In the genomic region with DNA sequence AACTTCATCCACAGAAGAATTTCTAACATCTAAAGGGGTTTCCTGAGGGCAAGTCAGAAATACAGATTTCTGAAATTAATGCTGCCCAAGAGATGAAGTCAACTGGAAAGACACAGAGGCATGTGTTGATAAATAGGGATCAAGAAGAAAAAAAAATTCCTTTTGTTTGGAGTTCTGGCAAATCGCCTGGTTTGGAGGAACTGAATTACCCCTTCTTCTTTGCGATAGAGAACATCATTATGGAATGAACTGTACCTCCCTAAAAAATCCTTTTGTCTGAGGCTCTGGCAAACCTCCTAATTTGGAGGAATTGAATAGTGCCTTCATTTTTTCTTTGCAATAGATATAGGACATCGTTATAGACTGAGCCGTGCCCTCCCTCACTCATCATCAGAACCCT, we compare ENCODE assay signal across 18 cellular contexts.
DNase-seq lines count a peak whose midpoint lies in the region; ATAC-seq, FAIRE-seq and TF ChIP-seq lines count a peak whose summit lies in the region.
"Had no signal": no experiment of that assay in that cellular context is flagged by ENCODE, and none has a peak within 500 bp of the region (broad histone marks: within the 10 kb centered on the region; RNA-seq: fewer than 3 reads in every experiment).

No MANE protein-coding gene starts in this region.

- H3K79me2 ChIP-seq in astrocyte (ENCODE audit: insufficient read depth, low read length) = no peaks in the 10 kb centered on the region

- no peak for ATAC-seq in stimulated activated naive CD8-positive, alpha-beta T cell treated with anti-CD3 and anti-CD28 coated beads, Interleukin-15, amount 100 ng/mL, for 72 hours
- no peak for ATAC-seq in GM21390 (IDR thresholded peaks at IDR 0.05; ENCODE audit: unreplicated experiment)

- peaks cover 8% of the 10 kb centered on the region for H3K36me3 Mint-ChIP-seq in astrocyte (ENCODE audit: low read depth, unreplicated experiment)

- H3K36me3 ChIP-seq in astrocyte (ENCODE audit: insufficient read depth, low read length) = no peaks in the 10 kb centered on the region
- H3K36me3 ChIP-seq: BE2C had no signal

- H3K27me3 Mint-ChIP-seq in astrocyte (ENCODE audit: low read depth, unreplicated experiment) = no peaks in the 10 kb centered on the region
- H3K27me3 Mint-ChIP-seq in stimulated activated naive CD8-positive, alpha-beta T cell treated with anti-CD3 and anti-CD28 coated beads, Interleukin-15, amount 100 ng/mL, for 72 hours = no peaks in the 10 kb centered on the region
- H3K27me3 Mint-ChIP-seq: CD4-positive, alpha-beta memory T cell had no signal

- H3K27ac Mint-ChIP-seq in astrocyte (ENCODE audit: unreplicated experiment) = no peak overlapping the region
- no peak overlapping the region for H3K27ac Mint-ChIP-seq in stimulated activated naive CD8-positive, alpha-beta T cell treated with anti-CD3 and anti-CD28 coated beads, Interleukin-15, amount 100 ng/mL, for 72 hours
- H3K27ac Mint-ChIP-seq: CD4-positive, alpha-beta memory T cell had no signal

- peaks cover 7% of the 10 kb centered on the region for H3K4me1 Mint-ChIP-seq in astrocyte (ENCODE audit: low read depth, unreplicated experiment)
- H3K4me1 Mint-ChIP-seq in stimulated activated naive CD8-positive, alpha-beta T cell treated with anti-CD3 and anti-CD28 coated beads, Interleukin-15, amount 100 ng/mL, for 72 hours = no peaks in the 10 kb centered on the region

- H3K4me3 Mint-ChIP-seq in astrocyte (ENCODE audit: unreplicated experiment) = no peak overlapping the region
- H3K4me3 Mint-ChIP-seq in stimulated activated naive CD8-positive, alpha-beta T cell treated with anti-CD3 and anti-CD28 coated beads, Interleukin-15, amount 100 ng/mL, for 72 hours = no peak overlapping the region
- H3K4me3 Mint-ChIP-seq: CD4-positive, alpha-beta memory T cell had no signal

- no peaks in the 10 kb centered on the region for H3K27me3 ChIP-seq in astrocyte (ENCODE audit: insufficient read depth, low read length)
- H3K27me3 ChIP-seq: BE2C had no signal

- DNase-seq in Ammon's horn (ENCODE audit: low spot score) = peak; percentile 12
- DNase-seq in astrocyte (ENCODE audit: low read depth) = peak; percentile 16
- DNase-seq in foreskin melanocyte = peak; percentile 75
- DNase-seq in pons (ENCODE audit: low spot score) = peak; percentile 67
- DNase-seq in H4 (ENCODE audit: low spot score) = no peak
- no peak for DNase-seq in stimulated activated naive CD8-positive, alpha-beta T cell treated with anti-CD3 and anti-CD28 coated beads, Interleukin-15, amount 100 ng/mL, for 72 hours
- DNase-seq in caudate nucleus (lab: John Stamatoyannopoulos, UW) = no peak
- DNase-seq: ACHN; BE2C; CD4-positive, alpha-beta memory T cell; COR-L47; DND-41; GDM1; H7 had no signal

- H3K4me3 ChIP-seq in astrocyte (ENCODE audit: insufficient read depth, low read depth, low read length) = no peak overlapping the region

- H3K27ac ChIP-seq in astrocyte (ENCODE audit: low read depth, low read length) (no peak overlapping the region), caudate nucleus (ENCODE audit: low read depth, low read length) (no peak overlapping the region)
- H3K27ac ChIP-seq: C4-2B had no signal

- no peaks in the 10 kb centered on the region for H4K20me1 ChIP-seq in astrocyte (ENCODE audit: insufficient read depth, low read length)

- no peaks in the 10 kb centered on the region for H3K4me1 ChIP-seq in astrocyte (ENCODE audit: insufficient read depth, low read length)
- H3K4me1 ChIP-seq: BE2C had no signal

- no peak overlapping the region for H3K9ac ChIP-seq in astrocyte (ENCODE audit: low read length)

- no peak overlapping the region for H2AFZ ChIP-seq in astrocyte (ENCODE audit: low read depth, low read length)

- peaks cover 2% of the 10 kb centered on the region for H3K9me3 Mint-ChIP-seq in astrocyte (ENCODE audit: unreplicated experiment)
- H3K9me3 Mint-ChIP-seq in stimulated activated naive CD8-positive, alpha-beta T cell treated with anti-CD3 and anti-CD28 coated beads, Interleukin-15, amount 100 ng/mL, for 72 hours = peaks cover 18 to 25% of the 10 kb centered on the region in 2 donors

- H3K9me3 ChIP-seq in astrocyte (ENCODE audit: insufficient read depth, low read depth, low read length) = no peaks in the 10 kb centered on the region
- H3K9me3 ChIP-seq: BE2C had no signal

- H3K4me2 ChIP-seq in astrocyte (ENCODE audit: low read length) = no peak overlapping the region

- no peak for FAIRE-seq in astrocyte (lab: Jason Lieb, UNC)
- FAIRE-seq: D721Med, GM19239 had no signal

- no peak for TF ChIP-seq CTCF in astrocyte (IDR thresholded peaks at IDR 0.05; ENCODE audit: insufficient read depth, low read depth, low read length)

Comparison
In these comparisons a context has a peak if more than half of its experiments do, and no peak if none do; other contexts are left out.
1. DNase-seq: peak in Ammon's horn (single experiment), astrocyte (single experiment), foreskin melanocyte (single experiment) and pons (single experiment); none in H4 (single experiment), stimulated activated naive CD8-positive, alpha-beta T cell treated with anti-CD3 and anti-CD28 coated beads, Interleukin-15, amount 100 ng/mL, for 72 hours (0 of 2) and caudate nucleus (0 of 61).